ENCODE assay signal across 12 cellular contexts in genomic region chr9:133370680-133371079, GRCh38. TPM values are rescaled to one million over a fixed set of nuclear protein-coding genes. Genes with fewer than 3 reads are reported as not detected.
DNase-seq lines count a peak whose midpoint lies in the region; ATAC-seq and TF ChIP-seq lines count a peak whose summit lies in the region.
"Had no signal": no experiment of that assay in that cellular context is flagged by ENCODE, and none has a peak within 500 bp of the region (broad histone marks: within the 10 kb centered on the region; RNA-seq: fewer than 3 reads in every experiment).

No MANE protein-coding gene starts in this region.

- peaks cover 15% of the 10 kb centered on the region for H3K36me3 Mint-ChIP-seq in activated naive CD4-positive, alpha-beta T cell treated with anti-CD3 and anti-CD28 coated beads, Interleukin-2, amount 50 U/mL, for 24 hours
- peaks cover 15% of the 10 kb centered on the region for H3K36me3 Mint-ChIP-seq in type B pancreatic cell

- DNase-seq in activated gamma-delta T cell treated with Interleukin-2 at 50 U/mL for 16 hours: peak; percentile 55
- DNase-seq in activated gamma-delta T cell (lab: John Stamatoyannopoulos, UW): no peak
- no peak for DNase-seq in type B pancreatic cell (ENCODE audit: extremely low spot score, unreplicated experiment)
- DNase-seq in HuH-7.5 (ENCODE audit: low spot score): no peak
- no peak for DNase-seq in NCI-H1694 (lab: John Stamatoyannopoulos, UW)
- DNase-seq: GF-D8, HCEC 1CT, NCI-H1417 had no signal

- peak overlapping the region; percentile 59 for H3K27ac Mint-ChIP-seq in activated naive CD4-positive, alpha-beta T cell treated with anti-CD3 and anti-CD28 coated beads, Interleukin-2, amount 50 U/mL, for 24 hours
- H3K27ac Mint-ChIP-seq in type B pancreatic cell: peak overlapping the region; percentile 84

- H3K27me3 ChIP-seq in mononuclear cell (ENCODE audit: insufficient read depth, low read length): no peaks in the 10 kb centered on the region

- no peak for TF ChIP-seq CTCF in type B pancreatic cell (conservative IDR thresholded peaks at IDR 0.05)

- peaks cover 64% of the 10 kb centered on the region for H3K4me1 Mint-ChIP-seq in activated naive CD4-positive, alpha-beta T cell treated with anti-CD3 and anti-CD28 coated beads, Interleukin-2, amount 50 U/mL, for 24 hours
- H3K4me1 Mint-ChIP-seq in type B pancreatic cell (ENCODE audit: unreplicated experiment): peaks cover 52% of the 10 kb centered on the region

- H3K4me1 ChIP-seq in mononuclear cell (ENCODE audit: insufficient read depth, low read length): peaks cover 76% of the 10 kb centered on the region

- H3K9me3 ChIP-seq in mononuclear cell (ENCODE audit: low read depth, low read length): no peaks in the 10 kb centered on the region

- ATAC-seq in HG03175 (IDR thresholded peaks at IDR 0.05; ENCODE audit: unreplicated experiment): no peak

- no peaks in the 10 kb centered on the region for H3K9me3 Mint-ChIP-seq in activated naive CD4-positive, alpha-beta T cell treated with anti-CD3 and anti-CD28 coated beads, Interleukin-2, amount 50 U/mL, for 24 hours
- H3K9me3 Mint-ChIP-seq in type B pancreatic cell: no peaks in the 10 kb centered on the region

- H3K27me3 Mint-ChIP-seq in activated naive CD4-positive, alpha-beta T cell treated with anti-CD3 and anti-CD28 coated beads, Interleukin-2, amount 50 U/mL, for 24 hours: no peaks in the 10 kb centered on the region
- no peaks in the 10 kb centered on the region for H3K27me3 Mint-ChIP-seq in type B pancreatic cell

- peak overlapping the region; percentile 88 for H3K4me3 Mint-ChIP-seq in activated naive CD4-positive, alpha-beta T cell treated with anti-CD3 and anti-CD28 coated beads, Interleukin-2, amount 50 U/mL, for 24 hours
- peak overlapping the region; percentile 73 for H3K4me3 Mint-ChIP-seq in type B pancreatic cell

- peak overlapping the region; percentile 18 for H3K4me3 ChIP-seq in mononuclear cell (ENCODE audit: low read length)

RNA-seq across cellular contexts. Expression of gene SURF4, which starts 5.2 kb away (rescaled TPM):
- total RNA-seq in mononuclear cell (82.2 TPM), type B pancreatic cell (ENCODE audit: low replicate concordance) (173 and 224 TPM in 2 replicates)

RNA-seq across cellular contexts. Expression of gene STKLD1, which starts 5.5 kb away (rescaled TPM):
- 0.10 TPM for total RNA-seq in mononuclear cell
- 1.00 and 3.9 TPM in 2 replicates for total RNA-seq in type B pancreatic cell (ENCODE audit: low replicate concordance)
- total RNA-seq: kidney epithelial cell had no signal

RNA-seq across cellular contexts. Expression of gene SURF2, which starts 14.3 kb away (rescaled TPM):
- 9.0 TPM for total RNA-seq in mononuclear cell
- total RNA-seq in type B pancreatic cell (ENCODE audit: low replicate concordance): 21.3 and 23.5 TPM in 2 replicates

RNA-seq across cellular contexts. Expression of gene SURF1, which starts 14.4 kb away (rescaled TPM):
- total RNA-seq in mononuclear cell (26.4 TPM), type B pancreatic cell (ENCODE audit: low replicate concordance) (40.8 and 46.9 TPM in 2 replicates)

RNA-seq across cellular contexts. Expression of gene RPL7A, which starts 22.7 kb away (rescaled TPM):
- total RNA-seq in mononuclear cell: 2,463 TPM
- total RNA-seq in type B pancreatic cell (ENCODE audit: low replicate concordance): 2,442 and 2,715 TPM in 2 replicates
